Comparison of ENCODE assay signal across 18 cellular contexts in genomic region chr2:10454505-10454904, GRCh38. TPM values are rescaled to one million over a fixed set of nuclear protein-coding genes. Genes with fewer than 3 reads are reported as not detected.
DNase-seq lines count a peak whose midpoint lies in the region; ATAC-seq and TF ChIP-seq lines count a peak whose summit lies in the region.
"Had no signal": no experiment of that assay in that cellular context is flagged by ENCODE, and none has a peak within 500 bp of the region (broad histone marks: within the 10 kb centered on the region; RNA-seq: fewer than 3 reads in every experiment).

No MANE protein-coding gene starts in this region.

- no peak overlapping the region for H3K14ac ChIP-seq in mesenchymal stem cell (ENCODE audit: low read length in 2 of 2)

- WGBS in gastroesophageal sphincter (ENCODE audit: low coverage in 1 of 2), 2 donors: 40 to 57% methylated on average over 1 to 4 of the region's 7 CpGs
- WGBS in mesenchymal stem cell: 90% methylated on average over 7 of the region's 7 CpGs

- H3K23ac ChIP-seq in mesenchymal stem cell (ENCODE audit: low read length in 2 of 2): no peak overlapping the region

- no peak for TF ChIP-seq POLR2A in gastroesophageal sphincter (IDR thresholded peaks at IDR 0.05)

- H4K8ac ChIP-seq in mesenchymal stem cell (ENCODE audit: low read length): no peak overlapping the region

- no peak for TF ChIP-seq EP300 in gastroesophageal sphincter (IDR thresholded peaks at IDR 0.05)

- peaks cover 44% of the 10 kb centered on the region for H3K4me1 ChIP-seq in RWPE2 (ENCODE audit: insufficient read depth, poor library complexity, severe bottlenecking)
- H3K4me1 ChIP-seq in gastroesophageal sphincter: peaks cover 0 to 65% (median 0%) of the 10 kb centered on the region in 3 donors
- peaks cover 5% of the 10 kb centered on the region for H3K4me1 ChIP-seq in rectal smooth muscle tissue (ENCODE audit: control insufficient read depth, insufficient read depth, low read length)
- H3K4me1 ChIP-seq in mesenchymal stem cell (ENCODE audit: control insufficient read depth, insufficient read depth, low read depth, low read length): peaks cover 16% of the 10 kb centered on the region

- ATAC-seq in RWPE2 (ENCODE audit: low read depth): peak; percentile 15
- peak; percentile 60 for ATAC-seq in gastroesophageal sphincter
- no peak for ATAC-seq in HG03095 (IDR thresholded peaks at IDR 0.05; ENCODE audit: unreplicated experiment)
- ATAC-seq: left lung, natural killer cell, sciatic nerve had no signal

- no peak overlapping the region for H2BK15ac ChIP-seq in mesenchymal stem cell (ENCODE audit: low read depth, poor library complexity, severe bottlenecking)

- H2BK5ac ChIP-seq in mesenchymal stem cell (ENCODE audit: low read depth, low read length, poor library complexity, severe bottlenecking): no peak overlapping the region

- POLR2A ChIA-PET in activated CD4-positive, alpha-beta memory T cell treated with anti-CD3 and anti-CD28 coated beads, Interleukin-2, amount 10 ng/mL, durations not matched to agents 7 days and 5 days (lab: Charles Lee): no interaction called here

- H3K9ac ChIP-seq in rectal smooth muscle tissue (ENCODE audit: low read length): no peak overlapping the region
- no peak overlapping the region for H3K9ac ChIP-seq in mesenchymal stem cell (ENCODE audit: low read length)

- H3K4me3 Mint-ChIP-seq in activated CD4-positive, alpha-beta memory T cell treated with anti-CD3 and anti-CD28 coated beads, Interleukin-2, amount 10 ng/mL, durations not matched to agents 7 days and 5 days: no peak overlapping the region
- H3K4me3 Mint-ChIP-seq: activated naive CD8-positive, alpha-beta T cell; IgD-negative memory B cell; natural killer cell had no signal

- no peak overlapping the region for H2BK120ac ChIP-seq in mesenchymal stem cell (ENCODE audit: low read depth, low read length)

- no peak overlapping the region for H3K4me2 ChIP-seq in mesenchymal stem cell (ENCODE audit: low read length, poor library complexity, severe bottlenecking)

- H4K91ac ChIP-seq in mesenchymal stem cell (ENCODE audit: low read length): no peak overlapping the region

- H3K27me3 ChIP-seq in RWPE2 (ENCODE audit: insufficient read depth, poor library complexity, severe bottlenecking) (no peaks in the 10 kb centered on the region), gastroesophageal sphincter (no peaks in the 10 kb centered on the region), rectal smooth muscle tissue (ENCODE audit: control insufficient read depth, insufficient read depth, low read length) (no peaks in the 10 kb centered on the region), mesenchymal stem cell (ENCODE audit: control insufficient read depth in 1 of 2, insufficient read depth in 1 of 2, low read length in 2 of 2) (no peaks in the 10 kb centered on the region)
- H3K27me3 ChIP-seq: left lung had no signal

- H3K27ac Mint-ChIP-seq in activated CD4-positive, alpha-beta memory T cell treated with anti-CD3 and anti-CD28 coated beads, Interleukin-2, amount 10 ng/mL, durations not matched to agents 7 days and 5 days: no peak overlapping the region
- H3K27ac Mint-ChIP-seq: activated naive CD8-positive, alpha-beta T cell; IgD-negative memory B cell had no signal

- in situ Hi-C loops in G401 (cut with HindIII; ENCODE audit: low sequenced_read_pairs): no loop called here
- in situ Hi-C loops in KBM-7 (cut with MboI; ENCODE audit: low pct_unique_long_range_greater_than_20kb, low sequenced_read_pairs): no loop called here

- no peaks in the 10 kb centered on the region for H3K79me1 ChIP-seq in mesenchymal stem cell (replicated peaks; ENCODE audit: low read length, poor library complexity, severe bottlenecking)

- TF ChIP-seq CTCF in RWPE2 (IDR thresholded peaks at IDR 0.05; ENCODE audit: poor library complexity, severe bottlenecking): no peak
- no peak for TF ChIP-seq CTCF in gastroesophageal sphincter (IDR thresholded peaks at IDR 0.05)

- H3K9me3 ChIP-seq in RWPE2 (ENCODE audit: severe bottlenecking) (no peaks in the 10 kb centered on the region), gastroesophageal sphincter (no peaks in the 10 kb centered on the region), mesenchymal stem cell (ENCODE audit: control insufficient read depth, low read length) (no peaks in the 10 kb centered on the region)
- H3K9me3 ChIP-seq: left lung had no signal

- H3K36me3 Mint-ChIP-seq in activated CD4-positive, alpha-beta memory T cell treated with anti-CD3 and anti-CD28 coated beads, Interleukin-2, amount 10 ng/mL, durations not matched to agents 7 days and 5 days (ENCODE audit: low read depth): no peaks in the 10 kb centered on the region
- H3K36me3 Mint-ChIP-seq: IgD-negative memory B cell, natural killer cell had no signal

- DNase-seq in G401 (ENCODE audit: low spot score) (peak; percentile 62), RWPE2 (ENCODE audit: low spot score) (no peak), KBM-7 (no peak), mesenchymal stem cell (no peak)
- DNase-seq in activated CD4-positive, alpha-beta memory T cell treated with anti-CD3 and anti-CD28 coated beads, Interleukin-2, amount 10 ng/mL, durations not matched to agents 7 days and 5 days: no peak
- DNase-seq: activated CD4-positive, alpha-beta T cell treated with anti-CD3 and anti-CD28 coated beads for 1 hour; GOT3; left lung; natural killer cell; NCI-H146; NCI-H526 treated with DMSO at 0.1 percent for 48 hours; stimulated activated naive CD4-positive, alpha-beta T cell treated with Interleukin-2 at 50 U/mL for 16 hours had no signal

- H3K36me3 ChIP-seq in RWPE2 (ENCODE audit: low read depth): no peaks in the 10 kb centered on the region
- no peaks in the 10 kb centered on the region for H3K36me3 ChIP-seq in gastroesophageal sphincter
- no peaks in the 10 kb centered on the region for H3K36me3 ChIP-seq in rectal smooth muscle tissue (ENCODE audit: control insufficient read depth, insufficient read depth, low read length)
- H3K36me3 ChIP-seq in mesenchymal stem cell (ENCODE audit: control insufficient read depth in 1 of 2, insufficient read depth in 2 of 2, low read depth in 1 of 2, low read length in 2 of 2): no peaks in the 10 kb centered on the region
- H3K36me3 ChIP-seq: left lung had no signal

- H3K4ac ChIP-seq in mesenchymal stem cell (ENCODE audit: low read depth in 1 of 2, low read length in 2 of 2): no peak overlapping the region

- H2BK12ac ChIP-seq in mesenchymal stem cell (ENCODE audit: low read length in 2 of 2): no peak overlapping the region

- H3K4me3 ChIP-seq in RWPE2 (ENCODE audit: severe bottlenecking) (no peak overlapping the region), gastroesophageal sphincter (no peak overlapping the region), rectal smooth muscle tissue (ENCODE audit: low read length) (no peak overlapping the region), mesenchymal stem cell (ENCODE audit: insufficient read depth in 1 of 2, low read depth in 1 of 2, low read length in 2 of 2) (no peak overlapping the region)
- H3K4me3 ChIP-seq: left lung had no signal

- H3K9me3 Mint-ChIP-seq in activated CD4-positive, alpha-beta memory T cell treated with anti-CD3 and anti-CD28 coated beads, Interleukin-2, amount 10 ng/mL, durations not matched to agents 7 days and 5 days: no peaks in the 10 kb centered on the region
- H3K9me3 Mint-ChIP-seq: IgD-negative memory B cell, natural killer cell had no signal

- peaks cover 14% of the 10 kb centered on the region for H3K27me3 Mint-ChIP-seq in activated CD4-positive, alpha-beta memory T cell treated with anti-CD3 and anti-CD28 coated beads, Interleukin-2, amount 10 ng/mL, durations not matched to agents 7 days and 5 days
- H3K27me3 Mint-ChIP-seq: activated naive CD8-positive, alpha-beta T cell; IgD-negative memory B cell had no signal

- H2AFZ ChIP-seq in mesenchymal stem cell (ENCODE audit: low read depth, low read length): no peak overlapping the region

- H3K27ac ChIP-seq in RWPE2 (ENCODE audit: poor library complexity, severe bottlenecking): peak overlapping the region; percentile 14
- H3K27ac ChIP-seq in gastroesophageal sphincter: peak overlapping the region; percentile 16 to 82 (median 80)
- H3K27ac ChIP-seq in rectal smooth muscle tissue (ENCODE audit: low read depth, low read length): peak overlapping the region; percentile 66
- H3K27ac ChIP-seq in mesenchymal stem cell (ENCODE audit: low read length, poor library complexity, severe bottlenecking): no peak overlapping the region
- H3K27ac ChIP-seq: left lung had no signal

- CTCF ChIA-PET in activated CD4-positive, alpha-beta memory T cell treated with anti-CD3 and anti-CD28 coated beads, Interleukin-2, amount 10 ng/mL, durations not matched to agents 7 days and 5 days (lab: Charles Lee): no interaction called here

- no peak overlapping the region for H2AK5ac ChIP-seq in mesenchymal stem cell (ENCODE audit: low read length, severe bottlenecking)

- peak overlapping the region in 1 of 2 experiments; percentile 35 for H3K18ac ChIP-seq in mesenchymal stem cell (ENCODE audit: low read depth in 1 of 2, low read length in 2 of 2)

- peaks cover 13% of the 10 kb centered on the region for H3K4me1 Mint-ChIP-seq in activated CD4-positive, alpha-beta memory T cell treated with anti-CD3 and anti-CD28 coated beads, Interleukin-2, amount 10 ng/mL, durations not matched to agents 7 days and 5 days

RNA-seq across cellular contexts. Expression of gene ODC1, which starts 6.4 kb away (rescaled TPM):
- total RNA-seq in G401 (2014; rRNA removed; shearing (Covaris generic)): 382 and 511 TPM in 2 replicates
- total RNA-seq in gastroesophageal sphincter: 100 to 1,000 TPM; 105 to 199 (median 137) TPM
- total RNA-seq in activated CD4-positive, alpha-beta memory T cell treated with anti-CD3 and anti-CD28 coated beads, Interleukin-2, amount 10 ng/mL, durations not matched to agents 7 days and 5 days: 10 to 100 TPM; 48.1 to 54.9 TPM
- 32.1 TPM for polyA plus RNA-seq in mesenchymal stem cell (2013, experiment 1 of 2)
- polyA plus RNA-seq in mesenchymal stem cell (2013, experiment 2 of 2): 33.0 TPM
